Comparison of ENCODE assay signal across 1 cellular context in genomic region chr1:226107471-226108460, GRCh38.
TF ChIP-seq lines count a peak whose summit lies in the region.

No MANE protein-coding gene starts in this region.

TF ChIP-seq in HCT116, 20 proteins besides CTCF, POLR2A, EP300 and RAD21 (continued from another document):
- no peak for TF ChIP-seq REST (IDR thresholded peaks at IDR 0.05; ENCODE audit: low read depth)
- TF ChIP-seq ZNF274 (IDR thresholded peaks at IDR 0.05; ENCODE audit: low read depth, low read length) = no peak
- TF ChIP-seq CBX3 (IDR thresholded peaks at IDR 0.05; ENCODE audit: low read depth) = no peak
- no peak for TF ChIP-seq EZH2phosphoT487 (IDR thresholded peaks at IDR 0.05; ENCODE audit: borderline replicate concordance)
- TF ChIP-seq ELF1 (IDR thresholded peaks at IDR 0.05; ENCODE audit: borderline replicate concordance, low read depth) = no peak
- no peak for TF ChIP-seq SIN3A (IDR thresholded peaks at IDR 0.05; ENCODE audit: low read depth)
- TF ChIP-seq ZFX (IDR thresholded peaks at IDR 0.05) = no peak
- TF ChIP-seq EGR1 (IDR thresholded peaks at IDR 0.05; ENCODE audit: low read depth) = no peak
- no peak for TF ChIP-seq MAX (IDR thresholded peaks at IDR 0.05)
- no peak for TF ChIP-seq TCF7L2 (IDR thresholded peaks at IDR 0.05; ENCODE audit: borderline replicate concordance, extremely low read depth, insufficient read depth, insufficient read length)
- TF ChIP-seq EZH2 (IDR thresholded peaks at IDR 0.05) = no peak
- TF ChIP-seq CEBPB (IDR thresholded peaks at IDR 0.05; ENCODE audit: low read depth) = no peak
